1 cellular context compared by ENCODE assay signal in the genomic region with DNA sequence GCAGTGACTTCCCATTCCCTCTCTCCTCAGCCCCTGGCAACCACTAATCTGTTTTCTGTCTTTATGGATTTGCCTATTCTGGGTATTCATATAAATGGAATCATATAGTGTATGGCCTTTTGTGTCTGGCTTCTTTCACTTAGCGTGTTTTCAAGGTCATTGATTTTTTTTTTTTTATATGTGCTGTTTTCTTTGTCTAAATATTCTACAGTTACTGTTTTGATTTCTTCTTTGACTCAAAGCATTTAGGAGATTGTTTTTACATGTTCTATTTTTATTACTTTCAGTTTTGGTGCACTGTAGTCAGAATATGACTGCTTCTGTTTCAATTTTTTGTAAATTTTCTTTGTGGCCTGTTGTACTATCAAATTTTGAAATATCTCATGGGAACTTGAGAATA.
A peak's percentile ranks its signal among the peaks of the same experiment; 100 is the strongest.
TF ChIP-seq lines count a peak whose summit lies in the region.

No MANE protein-coding gene starts in this region.

TF ChIP-seq in GM12878, 131 proteins besides CTCF, POLR2A, EP300 and RAD21 (continued from another document):
- TF ChIP-seq, protein P1, sequence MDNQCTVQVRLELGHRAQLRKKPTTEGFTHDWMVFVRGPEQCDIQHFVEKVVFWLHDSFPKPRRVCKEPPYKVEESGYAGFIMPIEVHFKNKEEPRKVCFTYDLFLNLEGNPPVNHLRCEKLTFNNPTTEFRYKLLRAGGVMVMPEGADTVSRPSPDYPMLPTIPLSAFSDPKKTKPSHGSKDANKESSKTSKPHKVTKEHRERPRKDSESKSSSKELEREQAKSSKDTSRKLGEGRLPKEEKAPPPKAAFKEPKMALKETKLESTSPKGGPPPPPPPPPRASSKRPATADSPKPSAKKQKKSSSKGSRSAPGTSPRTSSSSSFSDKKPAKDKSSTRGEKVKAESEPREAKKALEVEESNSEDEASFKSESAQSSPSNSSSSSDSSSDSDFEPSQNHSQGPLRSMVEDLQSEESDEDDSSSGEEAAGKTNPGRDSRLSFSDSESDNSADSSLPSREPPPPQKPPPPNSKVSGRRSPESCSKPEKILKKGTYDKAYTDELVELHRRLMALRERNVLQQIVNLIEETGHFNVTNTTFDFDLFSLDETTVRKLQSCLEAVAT (IDR thresholded peaks at IDR 0.05) = no peak
- TF ChIP-seq, protein P2, sequence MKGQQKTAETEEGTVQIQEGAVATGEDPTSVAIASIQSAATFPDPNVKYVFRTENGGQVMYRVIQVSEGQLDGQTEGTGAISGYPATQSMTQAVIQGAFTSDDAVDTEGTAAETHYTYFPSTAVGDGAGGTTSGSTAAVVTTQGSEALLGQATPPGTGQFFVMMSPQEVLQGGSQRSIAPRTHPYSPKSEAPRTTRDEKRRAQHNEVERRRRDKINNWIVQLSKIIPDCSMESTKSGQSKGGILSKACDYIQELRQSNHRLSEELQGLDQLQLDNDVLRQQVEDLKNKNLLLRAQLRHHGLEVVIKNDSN (IDR thresholded peaks at IDR 0.05; ENCODE audit: borderline replicate concordance, extremely low read length, insufficient read depth, low read depth, low read length) = no peak
- TF ChIP-seq PRDM15 (CRISPR knock-in tag; IDR thresholded peaks at IDR 0.05) (no peak), PML (IDR thresholded peaks at IDR 0.05; ENCODE audit: low read length) (no peak), BCL11A (IDR thresholded peaks at IDR 0.05; ENCODE audit: low read depth, low read length) (no peak), GABPA (IDR thresholded peaks at IDR 0.05; ENCODE audit: low read depth) (no peak), CUX1 (IDR thresholded peaks at IDR 0.05; ENCODE audit: insufficient replicate concordance, low read depth, low read length) (peak; percentile 24), PAX5 (IDR thresholded peaks at IDR 0.05; ENCODE audit: borderline replicate concordance, low read depth, low read length) (no peak), NR2C2 (IDR thresholded peaks at IDR 0.05; ENCODE audit: borderline replicate concordance, control insufficient read depth, insufficient read length, low read depth) (no peak), SMAD5 (IDR thresholded peaks at IDR 0.05; ENCODE audit: low read depth) (no peak), RB1 (IDR thresholded peaks at IDR 0.05; ENCODE audit: borderline replicate concordance) (no peak), CBX5 (IDR thresholded peaks at IDR 0.05; ENCODE audit: low read depth) (peak; percentile 85; the same call in 1 of the 2 replicates), RELB (IDR thresholded peaks at IDR 0.05; ENCODE audit: low read depth) (peak; percentile 53; the same call in 1 of the 2 replicates), WRNIP1 (IDR thresholded peaks at IDR 0.05; ENCODE audit: borderline replicate concordance, low read depth, low read length) (no peak), TAF1 (IDR thresholded peaks at IDR 0.05; ENCODE audit: borderline replicate concordance, low read depth, low read length) (no peak), ZNF24 (IDR thresholded peaks at IDR 0.05) (no peak)
- TF ChIP-seq, protein P3, sequence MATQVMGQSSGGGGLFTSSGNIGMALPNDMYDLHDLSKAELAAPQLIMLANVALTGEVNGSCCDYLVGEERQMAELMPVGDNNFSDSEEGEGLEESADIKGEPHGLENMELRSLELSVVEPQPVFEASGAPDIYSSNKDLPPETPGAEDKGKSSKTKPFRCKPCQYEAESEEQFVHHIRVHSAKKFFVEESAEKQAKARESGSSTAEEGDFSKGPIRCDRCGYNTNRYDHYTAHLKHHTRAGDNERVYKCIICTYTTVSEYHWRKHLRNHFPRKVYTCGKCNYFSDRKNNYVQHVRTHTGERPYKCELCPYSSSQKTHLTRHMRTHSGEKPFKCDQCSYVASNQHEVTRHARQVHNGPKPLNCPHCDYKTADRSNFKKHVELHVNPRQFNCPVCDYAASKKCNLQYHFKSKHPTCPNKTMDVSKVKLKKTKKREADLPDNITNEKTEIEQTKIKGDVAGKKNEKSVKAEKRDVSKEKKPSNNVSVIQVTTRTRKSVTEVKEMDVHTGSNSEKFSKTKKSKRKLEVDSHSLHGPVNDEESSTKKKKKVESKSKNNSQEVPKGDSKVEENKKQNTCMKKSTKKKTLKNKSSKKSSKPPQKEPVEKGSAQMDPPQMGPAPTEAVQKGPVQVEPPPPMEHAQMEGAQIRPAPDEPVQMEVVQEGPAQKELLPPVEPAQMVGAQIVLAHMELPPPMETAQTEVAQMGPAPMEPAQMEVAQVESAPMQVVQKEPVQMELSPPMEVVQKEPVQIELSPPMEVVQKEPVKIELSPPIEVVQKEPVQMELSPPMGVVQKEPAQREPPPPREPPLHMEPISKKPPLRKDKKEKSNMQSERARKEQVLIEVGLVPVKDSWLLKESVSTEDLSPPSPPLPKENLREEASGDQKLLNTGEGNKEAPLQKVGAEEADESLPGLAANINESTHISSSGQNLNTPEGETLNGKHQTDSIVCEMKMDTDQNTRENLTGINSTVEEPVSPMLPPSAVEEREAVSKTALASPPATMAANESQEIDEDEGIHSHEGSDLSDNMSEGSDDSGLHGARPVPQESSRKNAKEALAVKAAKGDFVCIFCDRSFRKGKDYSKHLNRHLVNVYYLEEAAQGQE (IDR thresholded peaks at IDR 0.05; ENCODE audit: low read depth, low read length) = no peak
